ENCODE assay signal across 7 cellular contexts in genomic region chr9:66764803-66765493, GRCh38.
DNase-seq lines count a peak whose midpoint lies in the region; ATAC-seq lines count a peak whose summit lies in the region.
"Not testable (repeated sequence)": the region's sequence is repeated elsewhere in the genome, so short reads cannot be mapped to it uniquely, and the experiment has no call there.

No MANE protein-coding gene starts in this region.

- not testable (repeated sequence) for H3K36me3 Mint-ChIP-seq in activated naive CD4-positive, alpha-beta T cell treated with anti-CD3 and anti-CD28 coated beads, Interleukin-2, amount 50 U/mL, for 72 hours

- not testable (repeated sequence) for H3K27ac Mint-ChIP-seq in activated naive CD4-positive, alpha-beta T cell treated with anti-CD3 and anti-CD28 coated beads, Interleukin-2, amount 50 U/mL, for 72 hours

- DNase-seq in activated naive CD4-positive, alpha-beta T cell treated with anti-CD3 and anti-CD28 coated beads, Interleukin-2, amount 50 U/mL, for 72 hours (ENCODE audit: low spot score in 2 of 2), result not testable (repeated sequence)

- peak; percentile 99 for ATAC-seq in GM18868 (IDR thresholded peaks at IDR 0.05; ENCODE audit: unreplicated experiment)
- ATAC-seq in GM19452 (IDR thresholded peaks at IDR 0.05; ENCODE audit: unreplicated experiment), result peak; percentile 99
- ATAC-seq in GM21619 (IDR thresholded peaks at IDR 0.05; ENCODE audit: unreplicated experiment), result peak; percentile 99
- ATAC-seq in HG02852 (IDR thresholded peaks at IDR 0.05; ENCODE audit: unreplicated experiment), result peak; percentile 99
- peak; percentile 100 for ATAC-seq in HG03097 (IDR thresholded peaks at IDR 0.05; ENCODE audit: low FRiP score, unreplicated experiment)
- peak; percentile 100 for ATAC-seq in HG03460 (IDR thresholded peaks at IDR 0.05; ENCODE audit: unreplicated experiment)
- peak; percentile 76 to 96 for ATAC-seq in activated naive CD4-positive, alpha-beta T cell treated with anti-CD3 and anti-CD28 coated beads, Interleukin-2, amount 50 U/mL, for 72 hours

- H3K9me3 Mint-ChIP-seq in activated naive CD4-positive, alpha-beta T cell treated with anti-CD3 and anti-CD28 coated beads, Interleukin-2, amount 50 U/mL, for 72 hours, result not testable (repeated sequence)
